19 cellular contexts compared by ENCODE assay signal in the genomic region with DNA sequence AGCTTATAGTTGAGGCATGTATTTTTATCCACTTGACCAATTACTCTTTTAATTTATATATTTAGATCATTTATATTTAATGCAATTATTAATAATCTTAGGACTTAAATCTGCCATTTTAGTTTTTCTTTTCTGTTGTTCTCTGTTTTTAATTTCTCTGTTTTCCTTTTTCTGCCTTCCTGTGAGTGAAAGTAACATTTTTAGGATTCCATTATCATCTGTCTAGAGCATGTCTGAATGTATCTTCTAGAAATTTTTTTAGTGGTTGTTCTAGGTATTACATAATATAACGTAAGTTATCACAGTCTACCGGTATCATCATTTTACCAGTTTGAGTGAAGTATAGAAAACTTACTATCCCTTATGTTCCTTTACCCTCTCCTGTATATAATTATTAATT.
DNase-seq lines count a peak whose midpoint lies in the region; ATAC-seq and TF ChIP-seq lines count a peak whose summit lies in the region.
"Had no signal": no experiment of that assay in that cellular context is flagged by ENCODE, and none has a peak within 500 bp of the region (broad histone marks: within the 10 kb centered on the region; RNA-seq: fewer than 3 reads in every experiment).

No MANE protein-coding gene starts in this region.

- H3K4me3 Mint-ChIP-seq in HFFc6 (no peak overlapping the region), endothelial cell (ENCODE audit: unreplicated experiment) (no peak overlapping the region), mesothelial cell of epicardium (no peak overlapping the region), type B pancreatic cell (no peak overlapping the region), osteocyte (ENCODE audit: unreplicated experiment) (no peak overlapping the region)
- H3K4me3 Mint-ChIP-seq in stimulated activated naive B cell treated with anti-CD40 and anti-IgM and Interleukin-4, amounts not matched to agents 10 μg/mL and 1 μg/mL and 100 μg/mL, for 72 hours = no peak overlapping the region
- H3K4me3 Mint-ChIP-seq: B cell; CD14-positive monocyte; CD4-positive, alpha-beta T cell; CD8-positive, alpha-beta memory T cell had no signal

- no peaks in the 10 kb centered on the region; the same call in 1 of the 2 replicates for H3K4me1 ChIP-seq in BE2C
- H3K4me1 ChIP-seq: HAP-1 had no signal

- no peak overlapping the region for H3K4me3 ChIP-seq in BE2C (ENCODE audit: low read depth, low read length)
- H3K4me3 ChIP-seq: BLaER1 treated with 17β-estradiol and CSF1 and Interleukin-3, amounts not matched to agents 10 nM and 100 nM; GM12878; HAP-1 had no signal

- ATAC-seq in stimulated activated naive B cell treated with anti-CD40 and anti-IgM and Interleukin-4, amounts not matched to agents 10 μg/mL and 1 μg/mL and 100 μg/mL, for 72 hours (replicated peaks) = no peak
- ATAC-seq: GM12878 had no signal

- H3K36me3 ChIP-seq in BE2C = no peaks in the 10 kb centered on the region
- H3K36me3 ChIP-seq: BLaER1 treated with 17β-estradiol and CSF1 and Interleukin-3, amounts not matched to agents 10 nM and 100 nM; HAP-1 had no signal

- H3K27me3 Mint-ChIP-seq in HFFc6 (ENCODE audit: insufficient read depth) (peaks cover 32% of the 10 kb centered on the region), endothelial cell (ENCODE audit: unreplicated experiment) (no peaks in the 10 kb centered on the region), mesothelial cell of epicardium (ENCODE audit: low read depth) (peaks cover 54% of the 10 kb centered on the region), type B pancreatic cell (peaks cover 31% of the 10 kb centered on the region), osteocyte (ENCODE audit: unreplicated experiment) (peaks cover 58% of the 10 kb centered on the region)
- peaks cover 12 to 24% of the 10 kb centered on the region in 2 donors for H3K27me3 Mint-ChIP-seq in stimulated activated naive B cell treated with anti-CD40 and anti-IgM and Interleukin-4, amounts not matched to agents 10 μg/mL and 1 μg/mL and 100 μg/mL, for 72 hours

- H3K4me1 Mint-ChIP-seq in HFFc6 (ENCODE audit: low read depth) = no peaks in the 10 kb centered on the region
- peaks cover 16% of the 10 kb centered on the region for H3K4me1 Mint-ChIP-seq in endothelial cell (ENCODE audit: unreplicated experiment)
- H3K4me1 Mint-ChIP-seq in mesothelial cell of epicardium = peaks cover 15% of the 10 kb centered on the region
- H3K4me1 Mint-ChIP-seq in type B pancreatic cell (ENCODE audit: unreplicated experiment) = peaks cover 21% of the 10 kb centered on the region
- no peaks in the 10 kb centered on the region for H3K4me1 Mint-ChIP-seq in osteocyte (ENCODE audit: unreplicated experiment)
- no peaks in the 10 kb centered on the region for H3K4me1 Mint-ChIP-seq in stimulated activated naive B cell treated with anti-CD40 and anti-IgM and Interleukin-4, amounts not matched to agents 10 μg/mL and 1 μg/mL and 100 μg/mL, for 72 hours
- H3K4me1 Mint-ChIP-seq: B cell; CD14-positive monocyte; CD8-positive, alpha-beta memory T cell had no signal

- peak; percentile 46 for TF ChIP-seq CTCF in HFFc6 (IDR thresholded peaks at IDR 0.05)
- TF ChIP-seq CTCF in endothelial cell (IDR thresholded peaks at IDR 0.05; ENCODE audit: unreplicated experiment) = peak; percentile 57
- peak; percentile 65 for TF ChIP-seq CTCF in mesothelial cell of epicardium (IDR thresholded peaks at IDR 0.05; ENCODE audit: unreplicated experiment)
- TF ChIP-seq CTCF in type B pancreatic cell (conservative IDR thresholded peaks at IDR 0.05) = peak; percentile 62
- TF ChIP-seq CTCF in BE2C (IDR thresholded peaks at IDR 0.05; ENCODE audit: low read depth, low read length) = no peak
- no peak for TF ChIP-seq CTCF in osteocyte (IDR thresholded peaks at IDR 0.05)

- H3K36me3 Mint-ChIP-seq in HFFc6 (ENCODE audit: low read depth) = no peaks in the 10 kb centered on the region
- no peaks in the 10 kb centered on the region for H3K36me3 Mint-ChIP-seq in endothelial cell (ENCODE audit: low read depth, unreplicated experiment)
- no peaks in the 10 kb centered on the region for H3K36me3 Mint-ChIP-seq in mesothelial cell of epicardium
- no peaks in the 10 kb centered on the region for H3K36me3 Mint-ChIP-seq in type B pancreatic cell
- H3K36me3 Mint-ChIP-seq in osteocyte (ENCODE audit: unreplicated experiment) = no peaks in the 10 kb centered on the region
- H3K36me3 Mint-ChIP-seq in stimulated activated naive B cell treated with anti-CD40 and anti-IgM and Interleukin-4, amounts not matched to agents 10 μg/mL and 1 μg/mL and 100 μg/mL, for 72 hours = no peaks in the 10 kb centered on the region
- H3K36me3 Mint-ChIP-seq: CD14-positive monocyte; CD8-positive, alpha-beta memory T cell had no signal

- no peak for DNase-seq in HFFc6
- DNase-seq in endothelial cell (ENCODE audit: low spot score) = no peak
- DNase-seq in mesothelial cell of epicardium (ENCODE audit: low spot score in 2 of 2, unreplicated experiment in 2 of 2) = no peak
- DNase-seq in type B pancreatic cell (ENCODE audit: extremely low spot score, unreplicated experiment) = no peak
- no peak for DNase-seq in BE2C
- DNase-seq in osteocyte (ENCODE audit: extremely low spot score, unreplicated experiment) = no peak
- no peak for DNase-seq in stimulated activated naive B cell treated with anti-CD40 and anti-IgM and Interleukin-4, amounts not matched to agents 10 μg/mL and 1 μg/mL and 100 μg/mL, for 72 hours
- DNase-seq: CD4-positive, alpha-beta T cell; CD8-positive, alpha-beta memory T cell; DMS 273 treated with DMSO at 0.1 percent for 48 hours; DMS79; EL; GDM1; GOT3 had no signal

- H3K9me3 ChIP-seq in BE2C = no peaks in the 10 kb centered on the region
- H3K9me3 ChIP-seq: HAP-1 had no signal

- no peak overlapping the region for H3K27ac Mint-ChIP-seq in HFFc6
- no peak overlapping the region for H3K27ac Mint-ChIP-seq in endothelial cell (ENCODE audit: unreplicated experiment)
- no peak overlapping the region for H3K27ac Mint-ChIP-seq in mesothelial cell of epicardium
- H3K27ac Mint-ChIP-seq in type B pancreatic cell = no peak overlapping the region
- no peak overlapping the region for H3K27ac Mint-ChIP-seq in osteocyte (ENCODE audit: unreplicated experiment)
- no peak overlapping the region for H3K27ac Mint-ChIP-seq in stimulated activated naive B cell treated with anti-CD40 and anti-IgM and Interleukin-4, amounts not matched to agents 10 μg/mL and 1 μg/mL and 100 μg/mL, for 72 hours
- H3K27ac Mint-ChIP-seq: B cell; CD14-positive monocyte; CD4-positive, alpha-beta T cell; CD8-positive, alpha-beta memory T cell had no signal

- no peaks in the 10 kb centered on the region for H3K27me3 ChIP-seq in BE2C
- H3K27me3 ChIP-seq: BLaER1 treated with 17β-estradiol and CSF1 and Interleukin-3, amounts not matched to agents 10 nM and 100 nM had no signal

- H3K9me3 Mint-ChIP-seq in HFFc6 (no peaks in the 10 kb centered on the region), endothelial cell (ENCODE audit: unreplicated experiment) (no peaks in the 10 kb centered on the region), mesothelial cell of epicardium (peaks cover 9% of the 10 kb centered on the region), type B pancreatic cell (no peaks in the 10 kb centered on the region), osteocyte (ENCODE audit: unreplicated experiment) (no peaks in the 10 kb centered on the region)
- peaks cover 0 to 1% of the 10 kb centered on the region in 2 donors for H3K9me3 Mint-ChIP-seq in stimulated activated naive B cell treated with anti-CD40 and anti-IgM and Interleukin-4, amounts not matched to agents 10 μg/mL and 1 μg/mL and 100 μg/mL, for 72 hours
- H3K9me3 Mint-ChIP-seq: CD14-positive monocyte; CD4-positive, alpha-beta T cell; CD8-positive, alpha-beta memory T cell had no signal

Comparison
In these comparisons a context has a peak if more than half of its experiments do, and no peak if none do; other contexts are left out.
1. CTCF ChIP-seq: peak in HFFc6 (single experiment), endothelial cell (single experiment), mesothelial cell of epicardium (single experiment) and type B pancreatic cell (single experiment); none in BE2C (single experiment) and osteocyte (single experiment).